In the genomic region with DNA sequence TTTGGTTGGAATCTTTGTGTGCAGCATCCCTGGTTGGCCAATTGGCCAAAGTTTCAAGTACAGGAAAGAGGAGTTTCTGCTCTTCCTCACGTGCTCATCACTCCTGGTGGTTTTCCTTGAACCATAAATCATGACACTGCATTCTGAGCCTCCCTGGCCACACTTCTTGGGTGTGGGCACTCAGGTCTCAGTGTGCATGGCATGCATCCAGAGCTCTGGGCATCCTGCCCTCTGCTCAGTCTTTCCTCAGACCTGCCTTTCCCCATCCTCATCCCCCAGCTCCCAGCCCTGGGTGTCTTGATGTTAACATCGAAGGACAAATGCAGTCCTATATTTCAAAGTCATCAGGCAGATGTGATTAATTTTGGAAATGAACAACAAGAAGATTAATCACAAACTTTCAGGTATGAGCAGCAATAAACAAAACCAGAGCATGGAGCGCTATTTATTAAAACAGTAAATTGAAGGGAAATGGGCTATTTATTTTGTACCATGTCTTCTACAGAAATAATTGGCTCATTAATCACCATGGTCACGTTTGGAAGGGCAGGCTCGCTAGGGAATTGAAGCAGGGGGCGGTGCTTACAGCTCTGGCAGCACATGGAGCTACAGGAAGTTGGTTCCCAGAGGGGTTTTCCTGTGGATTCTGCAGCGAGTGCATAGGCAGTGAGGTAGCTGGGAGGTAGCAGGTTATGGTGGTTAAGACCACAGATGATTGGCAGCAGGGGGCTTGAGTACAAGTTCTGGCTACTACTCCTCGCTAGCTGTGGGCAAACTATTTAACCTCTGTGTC, we compare ENCODE assay signal across 13 cellular contexts.
DNase-seq lines count a peak whose midpoint lies in the region; ATAC-seq and TF ChIP-seq lines count a peak whose summit lies in the region.
"Had no signal": no experiment of that assay in that cellular context is flagged by ENCODE, and none has a peak within 500 bp of the region (broad histone marks: within the 10 kb centered on the region; RNA-seq: fewer than 3 reads in every experiment).

No MANE protein-coding gene starts in this region.

- peak overlapping the region; percentile 82 for H3K27ac ChIP-seq in OCI-LY7 (ENCODE audit: low read depth, low read length, poor library complexity, severe bottlenecking)
- H3K27ac ChIP-seq in osteoblast (ENCODE audit: low read depth, low read length), result no peak overlapping the region
- H3K27ac ChIP-seq: C4-2B, HL-60 had no signal

- peak; percentile 94 for DNase-seq in COR-L47 (lab: John Stamatoyannopoulos, UW)
- peak; percentile 68 for DNase-seq in NCI-H1092 (lab: John Stamatoyannopoulos, UW)
- no peak for DNase-seq in OCI-LY7 (ENCODE audit: low spot score)
- peak; percentile 43 for DNase-seq in iPS-NIHi11 (ENCODE audit: low spot score)
- DNase-seq in osteoblast (ENCODE audit: insufficient read length, low spot score, missing footprints), result no peak
- DNase-seq in OCI-M2 (lab: John Stamatoyannopoulos, UW; ENCODE audit: unreplicated experiment), result no peak
- DNase-seq in Right ventricle myocardium superior, result no peak
- no peak for DNase-seq in GM13976 (ENCODE audit: low spot score)
- DNase-seq: naive thymus-derived CD8-positive, alpha-beta T cell; NCI-H1048 had no signal

- H3K4me1 ChIP-seq in OCI-LY7 (ENCODE audit: insufficient read depth, low read length, poor library complexity, severe bottlenecking) (peaks cover 74% of the 10 kb centered on the region), osteoblast (ENCODE audit: insufficient read depth, low read length) (no peaks in the 10 kb centered on the region)

- peaks cover 7% of the 10 kb centered on the region for H3K27me3 ChIP-seq in osteoblast (ENCODE audit: insufficient read depth, low read length)

- POLR2A ChIA-PET in OCI-LY7 (lab: Charles Lee), result interaction anchor here (0.7 to 1.2 kb wide), 2 partner anchors 19 to 89 kb away, joined by 3 read pairs; no protein-coding TSS in a partner anchor

- no peak for ATAC-seq in Right ventricle myocardium superior (ENCODE audit: poor library complexity)
- ATAC-seq: naive thymus-derived CD8-positive, alpha-beta T cell; stimulated activated effector memory CD8-positive, alpha-beta T cell treated with anti-CD3 and anti-CD28 coated beads, Interleukin-12 subunit alpha, Interleukin-12 subunit beta, amount 100 ng/mL, for 72 hours had no signal

- intact Hi-C loops in OCI-LY7 (cut with micrococcal nuclease; ENCODE audit: unreplicated experiment), result loop anchor here (2.0 kb wide), 1 partner anchor 107 kb away; no protein-coding TSS in a partner anchor
- intact Hi-C loops in Right ventricle myocardium superior (cut with DNase I), result loop anchor here (10.0 kb wide), 1 partner anchor 229 kb away; no protein-coding TSS in a partner anchor

- H3K4me2 ChIP-seq in OCI-LY7 (ENCODE audit: low read length), result peak overlapping the region; percentile 69
- H3K4me2 ChIP-seq in osteoblast (ENCODE audit: insufficient read depth, low read length), result no peak overlapping the region

- peaks cover 13% of the 10 kb centered on the region; the same call in 1 of the 2 replicates for H3K79me2 ChIP-seq in OCI-LY7 (ENCODE audit: insufficient read depth, low read depth, low read length)
- no peaks in the 10 kb centered on the region for H3K79me2 ChIP-seq in osteoblast (ENCODE audit: insufficient read depth, low read length)

- H3K4me3 ChIP-seq in OCI-LY7 (ENCODE audit: low read depth, low read length, poor library complexity, severe bottlenecking) (no peak overlapping the region), osteoblast (ENCODE audit: insufficient read depth, low read length) (no peak overlapping the region)

- H4K20me1 ChIP-seq in OCI-LY7 (ENCODE audit: insufficient read depth, low read length), result no peaks in the 10 kb centered on the region
- no peaks in the 10 kb centered on the region for H4K20me1 ChIP-seq in osteoblast (ENCODE audit: insufficient read depth, low read length)

- in situ Hi-C loops in GM13976 (cut with MboI; ENCODE audit: low sequenced_read_pairs, unreplicated experiment), result loop anchor here (25.0 kb wide), 1 partner anchor 226 kb away; no protein-coding TSS in a partner anchor

- no peaks in the 10 kb centered on the region for H3K36me3 ChIP-seq in OCI-LY7 (ENCODE audit: insufficient read depth, low read length)
- no peaks in the 10 kb centered on the region for H3K36me3 ChIP-seq in osteoblast (ENCODE audit: insufficient read depth, low read length)

- H3K9me3 ChIP-seq in OCI-LY7 (ENCODE audit: low read length) (no peaks in the 10 kb centered on the region), osteoblast (ENCODE audit: low read depth, low read length) (no peaks in the 10 kb centered on the region)

- no peaks in the 10 kb centered on the region for H3K9me2 ChIP-seq in OCI-LY7 (ENCODE audit: insufficient read depth, low read length)

- CTCF ChIA-PET in OCI-LY7 (lab: Charles Lee; ENCODE audit: unreplicated experiment), result no interaction called here

- H2AFZ ChIP-seq in OCI-LY7 (ENCODE audit: low read length), result no peak overlapping the region
- no peak overlapping the region for H2AFZ ChIP-seq in osteoblast (ENCODE audit: low read length)

- BruUV-seq in OCI-LY7 (replicated peaks; lab: Mats Ljungman, UMichigan), result no TSS peak

- TF ChIP-seq CTCF in OCI-LY7 (conservative IDR thresholded peaks at IDR 0.05; ENCODE audit: low read length) (no peak), osteoblast (IDR thresholded peaks at IDR 0.05; ENCODE audit: extremely low read depth, low read depth, low read length) (no peak), GM13976 (IDR thresholded peaks at IDR 0.05; ENCODE audit: borderline replicate concordance, control extremely low read depth, extremely low read depth, insufficient read depth, missing control alignments) (no peak)

Comparison
In these comparisons a context has a peak if more than half of its experiments do, and no peak if none do; other contexts are left out.
1. DNase-seq: peak in COR-L47 (single experiment), NCI-H1092 (single experiment) and iPS-NIHi11 (single experiment); none in OCI-LY7 (single experiment), osteoblast (single experiment), OCI-M2 (single experiment), Right ventricle myocardium superior (single experiment) and GM13976 (single experiment).